12 cellular contexts compared by ENCODE assay signal in the genomic region with DNA sequence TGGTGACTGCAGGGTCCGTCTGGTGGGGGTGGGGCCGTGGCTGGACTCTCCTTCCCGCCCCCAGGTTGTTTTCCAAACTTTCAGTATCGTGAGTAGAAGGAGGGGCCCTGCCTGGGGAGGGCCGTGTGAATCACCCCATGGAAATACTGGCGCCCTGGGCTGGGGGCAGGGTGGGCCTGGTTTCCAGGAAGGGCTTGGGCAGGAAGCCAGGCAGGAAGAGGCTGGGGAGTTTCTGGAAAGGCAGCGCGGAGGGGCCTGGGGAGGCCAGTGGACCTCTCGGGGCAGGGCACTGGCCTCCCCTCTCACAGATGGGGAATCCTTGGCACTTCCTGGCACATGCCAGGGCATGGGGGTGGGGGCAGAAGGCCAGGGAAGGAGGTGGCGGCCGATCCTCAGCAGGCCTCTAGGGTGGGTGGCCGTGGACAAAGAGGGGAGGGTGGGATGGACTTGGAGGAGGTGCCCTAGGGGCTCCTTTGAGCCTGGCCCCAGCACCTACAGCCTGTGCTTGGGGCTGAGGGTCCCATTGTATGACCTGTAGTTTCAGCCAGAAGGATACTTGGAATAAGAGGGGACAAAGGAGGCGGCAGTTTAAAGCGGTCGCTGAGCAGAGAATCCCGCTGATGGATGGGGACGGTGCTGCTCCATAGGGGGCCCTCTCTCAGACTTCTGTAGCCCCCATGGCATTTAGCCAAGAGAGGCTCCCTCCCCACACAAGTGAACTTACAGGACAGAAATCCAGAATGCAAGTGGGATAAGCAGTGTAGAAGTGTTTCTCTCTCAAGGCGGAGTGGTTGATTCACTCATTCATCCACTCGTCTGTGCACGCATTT. TPM values are rescaled to one million over a fixed set of nuclear protein-coding genes. Genes with fewer than 3 reads are reported as not detected.
A peak's percentile ranks its signal among the peaks of the same experiment; 100 is the strongest.
DNase-seq lines count a peak whose midpoint lies in the region; ATAC-seq, FAIRE-seq and TF ChIP-seq lines count a peak whose summit lies in the region.
"Had no signal": no experiment of that assay in that cellular context is flagged by ENCODE, and none has a peak within 500 bp of the region (broad histone marks: within the 10 kb centered on the region; RNA-seq: fewer than 3 reads in every experiment).

No MANE protein-coding gene starts in this region.

- H3K36me3 Mint-ChIP-seq in GM23338 (ENCODE audit: low read depth) (no peaks in the 10 kb centered on the region; the same call in 2 of the 3 replicates), immature natural killer cell (no peaks in the 10 kb centered on the region)

- no peaks in the 10 kb centered on the region for H4K20me1 ChIP-seq in GM23338 (replicated peaks; ENCODE audit: insufficient read depth)

- TF ChIP-seq CTCF in GM23338 (conservative IDR thresholded peaks at IDR 0.05; ENCODE audit: low read depth in 2 of 2) (no peak), astrocyte of the spinal cord (IDR thresholded peaks at IDR 0.05; ENCODE audit: low read depth, low read length) (no peak), right atrium auricular region (IDR thresholded peaks at IDR 0.05) (no peak), gastrocnemius medialis (IDR thresholded peaks at IDR 0.05 in 4 of 5, conservative IDR thresholded peaks at IDR 0.05 in 1 of 5) (no peak), D721Med (IDR thresholded peaks at IDR 0.05; ENCODE audit: insufficient read depth, missing control alignments) (no peak)

- FAIRE-seq in D721Med (lab: Jason Lieb, UNC), result no peak

- H3K4me2 ChIP-seq in GM23338, result 0 out of 2 replicates have a peak overlapping the region, but pooled peaks have one; percentile 43

- peaks cover 11% of the 10 kb centered on the region for H3K4me1 Mint-ChIP-seq in GM23338
- no peaks in the 10 kb centered on the region for H3K4me1 Mint-ChIP-seq in immature natural killer cell

- H3K9me3 ChIP-seq in right atrium auricular region (no peaks in the 10 kb centered on the region), gastrocnemius medialis (no peaks in the 10 kb centered on the region)

- peak; percentile 23; the same call in 2 of the 3 replicates for ATAC-seq in GM23338
- ATAC-seq in gastrocnemius medialis, result peak; percentile 34 to 49
- no peak for ATAC-seq in GM21723 (IDR thresholded peaks at IDR 0.05; ENCODE audit: unreplicated experiment)
- no peak for ATAC-seq in GM21619 (IDR thresholded peaks at IDR 0.05; ENCODE audit: unreplicated experiment)

- H3K4me3 ChIP-seq in GM23338 (no peak overlapping the region), astrocyte of the spinal cord (ENCODE audit: low read depth, low read length) (no peak overlapping the region), right atrium auricular region (no peak overlapping the region), gastrocnemius medialis (no peak overlapping the region)

- H3K9me2 ChIP-seq in GM23338 (ENCODE audit: insufficient read depth), result no peaks in the 10 kb centered on the region

- H3K4me1 ChIP-seq in GM23338 (ENCODE audit: insufficient read depth), result peaks cover 6% of the 10 kb centered on the region; the same call in 1 of the 2 replicates
- H3K4me1 ChIP-seq in right atrium auricular region, result peaks cover 0 to 33% of the 10 kb centered on the region in 2 donors
- H3K4me1 ChIP-seq in gastrocnemius medialis, result peaks cover 0 to 11% of the 10 kb centered on the region in 2 donors

- H2AFZ ChIP-seq in GM23338, result peak overlapping the region; percentile 91

- H3K79me2 ChIP-seq in GM23338 (replicated peaks; ENCODE audit: insufficient read depth), result no peaks in the 10 kb centered on the region

- H3K27ac Mint-ChIP-seq in GM23338 (no peak overlapping the region; the same call in 1 of the 2 replicates), immature natural killer cell (no peak overlapping the region)

- H3K9me3 Mint-ChIP-seq in GM23338 (no peaks in the 10 kb centered on the region; the same call in 1 of the 3 replicates), immature natural killer cell (peaks cover 0 to 2% (median 0%) of the 10 kb centered on the region in 6 donors)

- in situ Hi-C loops in astrocyte of the spinal cord (cut with HindIII; ENCODE audit: low sequenced_read_pairs) (no loop called here), gastrocnemius medialis (cut with MboI; ENCODE audit: low sequenced_read_pairs in 4 of 4) (no loop called here)

- DNase-seq in GM23338 (ENCODE audit: low spot score) (no peak), astrocyte of the spinal cord (ENCODE audit: low read depth, low spot score) (peak; percentile 84), right atrium auricular region (ENCODE audit: low spot score) (peak; percentile 67), gastrocnemius medialis (no peak), D721Med (ENCODE audit: insufficient read length, low spot score) (no peak), immature natural killer cell (no peak)
- DNase-seq: activated CD4-positive, alpha-beta T cell treated with anti-CD3 and anti-CD28 coated beads for 1 hour; effector CD4-positive, alpha-beta T cell; NCI-H187 had no signal

- H3K27me3 Mint-ChIP-seq in GM23338 (ENCODE audit: insufficient read depth, low read depth, poor library complexity), result peaks cover 18% of the 10 kb centered on the region
- H3K27me3 Mint-ChIP-seq in immature natural killer cell (ENCODE audit: low read depth in 3 of 3), result peaks cover 1 to 17% (median 5%) of the 10 kb centered on the region in 3 donors

- no peaks in the 10 kb centered on the region for H3F3A ChIP-seq in GM23338 (replicated peaks; ENCODE audit: low read depth)

- no peak overlapping the region for H3K27ac ChIP-seq in GM23338 (ENCODE audit: low read depth)
- H3K27ac ChIP-seq in right atrium auricular region, result peak overlapping the region; percentile 33 to 35
- H3K27ac ChIP-seq in gastrocnemius medialis, result peak overlapping the region; percentile 18 to 64 (median 62)

- intact Hi-C loops in gastrocnemius medialis (cut with DNase I; ENCODE audit: low total_unique reads), result no loop called here

- H3K4me3 Mint-ChIP-seq in GM23338 (0 out of 3 replicates have a peak overlapping the region, but pooled peaks have one; percentile 19), immature natural killer cell (no peak overlapping the region)

- H3K36me3 ChIP-seq in GM23338 (ENCODE audit: insufficient read depth) (no peaks in the 10 kb centered on the region), right atrium auricular region (no peaks in the 10 kb centered on the region), gastrocnemius medialis (no peaks in the 10 kb centered on the region)

- H3K27me3 ChIP-seq in GM23338 (ENCODE audit: insufficient read depth) (peaks cover 11% of the 10 kb centered on the region), right atrium auricular region (no peaks in the 10 kb centered on the region), gastrocnemius medialis (peaks cover 0 to 5% (median 2%) of the 10 kb centered on the region in 3 donors)

- no peak for TF ChIP-seq POLR2A in gastrocnemius medialis (IDR thresholded peaks at IDR 0.05)

TF ChIP-seq in GM23338, 12 proteins besides CTCF, POLR2A, EP300 and RAD21 (continues in another document):
- TF ChIP-seq REST (IDR thresholded peaks at IDR 0.05; ENCODE audit: unreplicated experiment), result no peak
- no peak for TF ChIP-seq CREB1 (CRISPR knock-in tag; IDR thresholded peaks at IDR 0.05; ENCODE audit: low read depth)
- TF ChIP-seq ZNF114 (CRISPR knock-in tag; IDR thresholded peaks at IDR 0.05), result no peak

RNA-seq across cellular contexts. Expression of gene GATA2, which starts 56.5 kb away (rescaled TPM):
- total RNA-seq in GM23338 (2014; rRNA removed; shearing (Covaris generic)), result 0.12 and 0.83 TPM in 2 replicates
- polyA plus RNA-seq in GM23338 (2016; fragmentation: Nextera tagmentation; extraction: Ambion mirVana) (0.37 and 0.52 TPM in 2 replicates), immature natural killer cell (under 1 TPM in 1 of 3 donors, not detected in 2; 0.35 TPM)
- total RNA-seq in right atrium auricular region (10 to 100 TPM; 17.7 to 26.1 TPM), gastrocnemius medialis (10 to 100 TPM in 3 of 4 donors, 1 to 10 TPM in 1; 9.0 to 14.4 (median 12.7) TPM)
- polyA plus RNA-seq: neural cell had no signal

Comparison
In these comparisons a context has a peak if more than half of its experiments do, and no peak if none do; other contexts are left out.
1. ATAC-seq: peak in GM23338 (single experiment) and gastrocnemius medialis (2 of 2); none in GM21723 (single experiment) and GM21619 (single experiment).
2. DNase-seq: peak in astrocyte of the spinal cord (single experiment) and right atrium auricular region (single experiment); none in GM23338 (single experiment), gastrocnemius medialis (0 of 2), D721Med (single experiment) and immature natural killer cell (0 of 3).